Comparison of ENCODE assay signal across 3 cellular contexts in genomic region chr2:205659922-205660321, GRCh38.
TF ChIP-seq lines count a peak whose summit lies in the region.

No MANE protein-coding gene starts in this region.

TF ChIP-seq in SK-N-SH, 30 proteins besides CTCF, POLR2A, EP300 and RAD21 (continues in another document):
- TF ChIP-seq USF1 (IDR thresholded peaks at IDR 0.05; ENCODE audit: borderline replicate concordance, low read depth), result no peak
- TF ChIP-seq REST (IDR thresholded peaks at IDR 0.05; ENCODE audit: low read depth, low read length), result no peak
- no peak for TF ChIP-seq MAX (IDR thresholded peaks at IDR 0.05; ENCODE audit: low read depth)
- TF ChIP-seq SIN3A (IDR thresholded peaks at IDR 0.05; ENCODE audit: borderline replicate concordance, low read depth, low read length), result no peak
- no peak for TF ChIP-seq ELF1 (IDR thresholded peaks at IDR 0.05)
- no peak for TF ChIP-seq IRF3 (IDR thresholded peaks at IDR 0.05; ENCODE audit: low read depth, low read length)
- no peak for TF ChIP-seq TEAD4 (IDR thresholded peaks at IDR 0.05; ENCODE audit: borderline replicate concordance, insufficient read depth)
- no peak for TF ChIP-seq ZBTB33 (IDR thresholded peaks at IDR 0.05; ENCODE audit: borderline replicate concordance, low read depth)

TF ChIP-seq in SK-N-SH treated with all-trans-retinoic acid at 6 μM for 48 hours, 23 proteins besides CTCF, POLR2A, EP300 and RAD21 (continued from another document):
- TF ChIP-seq CREB5 (CRISPR knock-in tag; IDR thresholded peaks at IDR 0.05; ENCODE audit: low read depth), result no peak
- no peak for TF ChIP-seq ZNF565 (CRISPR knock-in tag; conservative IDR thresholded peaks at IDR 0.05; ENCODE audit: low read depth)
- no peak for TF ChIP-seq OSR1 (CRISPR knock-in tag; IDR thresholded peaks at IDR 0.05)
- no peak for TF ChIP-seq ISL1 (CRISPR knock-in tag; IDR thresholded peaks at IDR 0.05)
- no peak for TF ChIP-seq ESRRG (CRISPR knock-in tag; IDR thresholded peaks at IDR 0.05)
- TF ChIP-seq ZNF70 (CRISPR knock-in tag; IDR thresholded peaks at IDR 0.05), result no peak
- TF ChIP-seq CSDC2 (CRISPR knock-in tag; IDR thresholded peaks at IDR 0.05), result no peak
- no peak for TF ChIP-seq SNAI2 (CRISPR knock-in tag; IDR thresholded peaks at IDR 0.05)
- no peak for TF ChIP-seq ZFP3 (CRISPR knock-in tag; IDR thresholded peaks at IDR 0.05)
- no peak for TF ChIP-seq BACH2 (CRISPR knock-in tag; IDR thresholded peaks at IDR 0.05; ENCODE audit: borderline replicate concordance)
- no peak for TF ChIP-seq GLIS3 (CRISPR knock-in tag; IDR thresholded peaks at IDR 0.05)
- no peak for TF ChIP-seq CSRNP3 (CRISPR knock-in tag; IDR thresholded peaks at IDR 0.05)
- TF ChIP-seq ZNF8 (CRISPR knock-in tag; IDR thresholded peaks at IDR 0.05), result no peak
- no peak for TF ChIP-seq ARNTL (CRISPR knock-in tag; IDR thresholded peaks at IDR 0.05; ENCODE audit: borderline replicate concordance, low read depth)
- no peak for TF ChIP-seq ZC3H10 (CRISPR knock-in tag; IDR thresholded peaks at IDR 0.05)
- TF ChIP-seq RARB (CRISPR knock-in tag; IDR thresholded peaks at IDR 0.05), result no peak
- TF ChIP-seq TSHZ2 (CRISPR knock-in tag; IDR thresholded peaks at IDR 0.05), result no peak
- no peak for TF ChIP-seq PATZ1 (CRISPR knock-in tag; IDR thresholded peaks at IDR 0.05; ENCODE audit: borderline replicate concordance)
- TF ChIP-seq ZFP30 (CRISPR knock-in tag; IDR thresholded peaks at IDR 0.05), result no peak

TF ChIP-seq in IMR-90, 13 proteins besides CTCF, POLR2A, EP300 and RAD21 (continued from another document):
- no peak for TF ChIP-seq NFE2L2 (IDR thresholded peaks at IDR 0.05; ENCODE audit: low read depth, low read length)
- no peak for TF ChIP-seq SMC3 (IDR thresholded peaks at IDR 0.05; ENCODE audit: low read depth, low read length)
- no peak for TF ChIP-seq BHLHE40 (IDR thresholded peaks at IDR 0.05; ENCODE audit: low read depth, low read length)
- no peak for TF ChIP-seq MAZ (IDR thresholded peaks at IDR 0.05; ENCODE audit: borderline replicate concordance, low read depth, low read length)
- TF ChIP-seq ELK1 (IDR thresholded peaks at IDR 0.05; ENCODE audit: borderline replicate concordance, low read depth, low read length), result no peak
- TF ChIP-seq MAFK (IDR thresholded peaks at IDR 0.05; ENCODE audit: low read depth, low read length), result no peak
- no peak for TF ChIP-seq CEBPB (IDR thresholded peaks at IDR 0.05; ENCODE audit: low read depth, low read length)
- TF ChIP-seq USF2 (IDR thresholded peaks at IDR 0.05; ENCODE audit: low read depth, low read length), result no peak
- no peak for TF ChIP-seq CHD1 (IDR thresholded peaks at IDR 0.05; ENCODE audit: low read depth, low read length)
- TF ChIP-seq RCOR1 (IDR thresholded peaks at IDR 0.05; ENCODE audit: insufficient replicate concordance, low read length), result no peak
